Comparison of ENCODE assay signal across 8 cellular contexts in the genomic region with DNA sequence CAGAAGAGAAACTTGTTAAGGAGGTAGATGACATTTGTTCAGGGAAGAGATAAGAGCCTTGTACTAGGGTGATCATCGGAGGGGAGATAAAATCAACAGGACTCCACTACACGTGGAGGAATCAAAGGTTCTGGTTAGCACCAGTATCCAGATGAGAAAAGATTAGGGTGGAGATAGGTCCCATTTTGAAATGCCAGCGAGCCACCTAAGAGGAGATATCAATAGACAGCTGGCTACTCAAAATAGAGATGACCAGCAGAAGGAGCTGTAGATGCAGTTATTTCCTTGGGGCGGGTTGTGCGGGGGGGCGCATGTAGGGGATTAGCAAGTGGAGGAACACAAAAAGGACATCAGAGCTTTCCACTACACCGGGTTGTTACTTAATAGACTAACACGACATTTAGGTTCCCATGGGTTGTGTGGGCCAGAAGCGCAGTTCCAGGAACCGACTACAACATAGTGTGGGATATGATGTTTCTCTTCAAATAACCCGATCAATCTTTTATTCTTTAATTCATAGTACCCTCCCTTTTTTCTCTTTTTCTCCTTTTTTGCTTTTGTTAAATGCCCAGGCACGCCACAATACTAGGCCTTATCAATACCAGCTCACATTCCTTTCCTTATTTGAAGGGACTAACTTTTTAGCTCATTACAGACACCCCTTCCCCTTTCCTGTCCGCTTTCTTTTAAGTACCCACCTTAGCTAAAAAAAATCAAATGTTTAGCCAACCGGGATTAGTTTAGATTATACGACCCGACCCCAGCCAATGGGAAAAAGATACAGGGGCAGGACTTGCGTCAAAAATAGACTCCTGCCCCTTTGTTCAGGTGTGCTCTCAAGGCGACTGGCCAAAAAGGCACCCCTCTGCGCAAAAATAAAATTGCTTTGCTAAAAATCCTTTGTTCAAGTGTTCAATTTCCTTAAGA. TPM values are rescaled to one million over a fixed set of nuclear protein-coding genes. Genes with fewer than 3 reads are reported as not detected.
DNase-seq lines count a peak whose midpoint lies in the region; ATAC-seq and TF ChIP-seq lines count a peak whose summit lies in the region.

No MANE protein-coding gene starts in this region.

- TF ChIP-seq CTCF in lung (IDR thresholded peaks at IDR 0.05; ENCODE audit: control extremely low read depth, extremely low read depth) (no peak), tibial artery (IDR thresholded peaks at IDR 0.05) (no peak)

- H3K4me3 ChIP-seq in SJSA1 (peak overlapping the region; percentile 67), lung (no peak overlapping the region), tibial artery (peak overlapping the region; percentile 60 to 65)

- no peaks in the 10 kb centered on the region for H3K27me3 ChIP-seq in SJSA1 (replicated peaks)
- no peaks in the 10 kb centered on the region for H3K27me3 ChIP-seq in lung (ENCODE audit: control insufficient read depth, insufficient read depth)
- H3K27me3 ChIP-seq in tibial artery: no peaks in the 10 kb centered on the region

- peak; percentile 10 for DNase-seq in DMS 273 treated with DMSO at 0.1 percent for 48 hours (lab: John Stamatoyannopoulos, UW)
- DNase-seq in HK-2 (ENCODE audit: unreplicated experiment): peak; percentile 59
- DNase-seq in SJSA1 (ENCODE audit: low read depth in 1 of 2, low spot score in 2 of 2): peak; percentile 60 to 72
- DNase-seq in dermis blood vessel endothelial cell: peak; percentile 54
- DNase-seq in lung (ENCODE audit: low spot score): no peak
- peak; percentile 56 to 76 for DNase-seq in tibial artery
- DNase-seq in middle frontal gyrus (ENCODE audit: extremely low spot score, low spot score): no peak

- peak; percentile 13 for ATAC-seq in GM19351 (IDR thresholded peaks at IDR 0.05; ENCODE audit: unreplicated experiment)
- ATAC-seq in lung (ENCODE audit: insufficient read depth, low FRiP score): peak; percentile 1

- H3K27ac ChIP-seq in SJSA1 (peak overlapping the region; percentile 95), lung (ENCODE audit: low read depth in 1 of 2, low read length in 1 of 2) (peak overlapping the region; percentile 87 to 90), tibial artery (peak overlapping the region; percentile 90 to 92)

- H3K9me3 ChIP-seq in SJSA1 (replicated peaks) (no peaks in the 10 kb centered on the region), lung (ENCODE audit: control insufficient read depth in 2 of 2, insufficient read depth in 1 of 2, low read length in 1 of 2) (no peaks in the 10 kb centered on the region), tibial artery (no peaks in the 10 kb centered on the region)

- peaks cover 10% of the 10 kb centered on the region for H3K36me3 ChIP-seq in SJSA1
- H3K36me3 ChIP-seq in lung (ENCODE audit: control insufficient read depth in 2 of 2, insufficient read depth in 2 of 2, low read length in 2 of 2): no peaks in the 10 kb centered on the region
- H3K36me3 ChIP-seq in tibial artery: no peaks in the 10 kb centered on the region

- H3K4me1 ChIP-seq in SJSA1 (replicated peaks): peaks cover 26% of the 10 kb centered on the region
- peaks cover 2 to 3% of the 10 kb centered on the region in 2 donors for H3K4me1 ChIP-seq in lung (ENCODE audit: control insufficient read depth in 2 of 2, insufficient read depth in 2 of 2, low read length in 2 of 2)
- peaks cover 0 to 18% (median 10%) of the 10 kb centered on the region in 4 donors for H3K4me1 ChIP-seq in tibial artery

- WGBS in lung, 2 donors: 42 to 53% methylated on average over 19 of the region's 19 CpGs

- intact Hi-C loops in tibial artery (cut with DNase I; ENCODE audit: low total_unique reads): loop anchor here (5.0 to 10.0 kb wide), 2 partner anchors 104 to 256 kb away; partner anchors contain the start of gene EXOC6

RNA-seq across cellular contexts. Expression of gene KIF11, which starts 2.0 kb away (rescaled TPM):
- total RNA-seq in SJSA1 (2014; rRNA removed; shearing (Covaris generic)): 79.7 and 93.0 TPM in 2 replicates
- total RNA-seq in dermis blood vessel endothelial cell (8.8 and 41.7 TPM in 2 replicates), lung (1 to 10 TPM; 1.3 to 7.5 TPM)
- 1 to 10 TPM; 1.0 to 1.1 TPM for polyA plus RNA-seq in lung

RNA-seq across cellular contexts. Expression of gene IDE, which starts 17.0 kb away (rescaled TPM):
- 51.3 and 59.6 TPM in 2 replicates for total RNA-seq in SJSA1 (2014; rRNA removed; shearing (Covaris generic))
- total RNA-seq in dermis blood vessel endothelial cell (35.4 and 49.2 TPM in 2 replicates), lung (10 to 100 TPM; 31.6 to 39.2 TPM)
- 10 to 100 TPM in 1 of 2 donors, 1 to 10 TPM in 1; 9.1 to 10.4 TPM for polyA plus RNA-seq in lung

Comparison
In these comparisons a context has a peak if more than half of its experiments do, and no peak if none do; other contexts are left out.
1. DNase-seq: peak in DMS 273 treated with DMSO at 0.1 percent for 48 hours (single experiment), HK-2 (single experiment), SJSA1 (2 of 2), dermis blood vessel endothelial cell (single experiment) and tibial artery (2 of 2); none in lung (single experiment) and middle frontal gyrus (single experiment).
2. Peak in every context shown above with its lines, with median percentiles within 50 percentile points of each other: H3K27ac ChIP-seq.